18 cellular contexts compared by ENCODE assay signal in the genomic region with DNA sequence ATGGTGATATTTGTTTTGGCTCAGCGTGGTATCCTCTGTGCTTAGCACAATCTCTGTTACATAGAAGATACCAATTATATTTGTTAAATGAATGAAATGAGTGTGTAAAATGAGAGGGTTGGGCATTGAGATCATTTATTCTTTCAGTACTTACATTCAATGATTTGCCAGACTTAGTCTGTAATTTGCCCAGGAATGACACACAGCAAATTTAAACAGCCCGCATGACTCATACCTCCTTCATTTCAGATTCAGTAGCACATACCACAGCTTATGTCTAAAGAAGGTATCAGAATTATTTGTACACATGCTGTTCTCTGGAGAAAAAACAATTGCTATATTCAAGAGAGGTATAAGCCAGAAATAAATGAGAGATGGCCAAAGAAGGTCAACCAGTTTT. TPM values are rescaled to one million over a fixed set of nuclear protein-coding genes. Genes with fewer than 3 reads are reported as not detected.
DNase-seq lines count a peak whose midpoint lies in the region; ATAC-seq, FAIRE-seq and TF ChIP-seq lines count a peak whose summit lies in the region.
"Had no signal": no experiment of that assay in that cellular context is flagged by ENCODE, and none has a peak within 500 bp of the region (broad histone marks: within the 10 kb centered on the region; RNA-seq: fewer than 3 reads in every experiment).

No MANE protein-coding gene starts in this region.

- no peak overlapping the region for H3K4me2 ChIP-seq in astrocyte (ENCODE audit: low read length)
- H3K4me2 ChIP-seq: BLaER1 treated with 17β-estradiol and CSF1 and Interleukin-3, amounts not matched to agents 10 nM and 100 nM had no signal

- H3K36me3 ChIP-seq in astrocyte (ENCODE audit: insufficient read depth, low read length): no peaks in the 10 kb centered on the region
- H3K36me3 ChIP-seq: BLaER1 treated with 17β-estradiol and CSF1 and Interleukin-3, amounts not matched to agents 10 nM and 100 nM had no signal

- peaks cover 4% of the 10 kb centered on the region for H3K4me1 Mint-ChIP-seq in astrocyte (ENCODE audit: low read depth, unreplicated experiment)
- H3K4me1 Mint-ChIP-seq in activated T-cell treated with anti-CD3 and anti-CD28 coated beads, Interleukin-2, amount 50 U/mL, for 24 hours (ENCODE audit: low read depth): peaks cover 5% of the 10 kb centered on the region
- H3K4me1 Mint-ChIP-seq: natural killer cell had no signal

- peaks cover 1% of the 10 kb centered on the region for H3K36me3 Mint-ChIP-seq in astrocyte (ENCODE audit: low read depth, unreplicated experiment)
- H3K36me3 Mint-ChIP-seq in activated T-cell treated with anti-CD3 and anti-CD28 coated beads, Interleukin-2, amount 50 U/mL, for 24 hours (ENCODE audit: low read depth): no peaks in the 10 kb centered on the region
- H3K36me3 Mint-ChIP-seq: natural killer cell had no signal

- H3K27me3 ChIP-seq in astrocyte (ENCODE audit: insufficient read depth, low read length): no peaks in the 10 kb centered on the region
- H3K27me3 ChIP-seq: BLaER1 treated with 17β-estradiol and CSF1 and Interleukin-3, amounts not matched to agents 10 nM and 100 nM had no signal

- no peaks in the 10 kb centered on the region for H3K27me3 Mint-ChIP-seq in astrocyte (ENCODE audit: low read depth, unreplicated experiment)
- peaks cover 3% of the 10 kb centered on the region for H3K27me3 Mint-ChIP-seq in activated T-cell treated with anti-CD3 and anti-CD28 coated beads, Interleukin-2, amount 50 U/mL, for 24 hours

- no peaks in the 10 kb centered on the region for H3K4me1 ChIP-seq in astrocyte (ENCODE audit: insufficient read depth, low read length)

- no peaks in the 10 kb centered on the region for H3K79me2 ChIP-seq in astrocyte (ENCODE audit: insufficient read depth, low read length)

- TF ChIP-seq CTCF in astrocyte (IDR thresholded peaks at IDR 0.05; ENCODE audit: insufficient read depth, low read depth, low read length) (no peak), GM13977 (IDR thresholded peaks at IDR 0.05; ENCODE audit: extremely low read depth, insufficient read depth, missing control alignments) (no peak)

- DNase-seq in Caki2 (ENCODE audit: low read depth): peak; percentile 32
- peak; percentile 27 for DNase-seq in NCI-H1436 (lab: John Stamatoyannopoulos, UW)
- DNase-seq in astrocyte (ENCODE audit: low read depth): peak; percentile 82
- peak; percentile 75 for DNase-seq in iris pigment epithelial cell (ENCODE audit: low read depth)
- no peak for DNase-seq in GM13977 (ENCODE audit: low spot score)
- DNase-seq in NOMO-1 treated with dmso at 0.1 percent for 144 hours (lab: John Stamatoyannopoulos, UW; ENCODE audit: unreplicated experiment): no peak
- DNase-seq in activated T-cell treated with anti-CD3 and anti-CD28 coated beads, Interleukin-2, amount 50 U/mL, for 24 hours: no peak
- DNase-seq: glutamatergic neuron; left colon; natural killer cell; NCI-H1092; NK-92 treated with Interleukin-12 subunit alpha and Interleukin-12 subunit beta, amount 100 ng/mL, for 24 hours; right cardiac atrium had no signal

- no peak for FAIRE-seq in astrocyte (lab: Jason Lieb, UNC)

- no peaks in the 10 kb centered on the region for H4K20me1 ChIP-seq in astrocyte (ENCODE audit: insufficient read depth, low read length)
- H4K20me1 ChIP-seq: BLaER1 treated with 17β-estradiol and CSF1 and Interleukin-3, amounts not matched to agents 10 nM and 100 nM had no signal

- no peaks in the 10 kb centered on the region for H3K9me3 ChIP-seq in astrocyte (ENCODE audit: insufficient read depth, low read depth, low read length)

- H3K27ac ChIP-seq in astrocyte (ENCODE audit: low read depth, low read length): no peak overlapping the region
- H3K27ac ChIP-seq: BLaER1 treated with 17β-estradiol and CSF1 and Interleukin-3, amounts not matched to agents 10 nM and 100 nM had no signal

- no peak overlapping the region for H3K27ac Mint-ChIP-seq in astrocyte (ENCODE audit: unreplicated experiment)
- H3K27ac Mint-ChIP-seq in activated T-cell treated with anti-CD3 and anti-CD28 coated beads, Interleukin-2, amount 50 U/mL, for 24 hours: no peak overlapping the region
- H3K27ac Mint-ChIP-seq: natural killer cell had no signal

- ATAC-seq in GM18502 (IDR thresholded peaks at IDR 0.05; ENCODE audit: poor library complexity, unreplicated experiment): no peak
- ATAC-seq: HCT116, left colon, natural killer cell, right cardiac atrium, SK-N-SH treated with all-trans-retinoic acid at 6 μM for 48 hours had no signal

- H3K9ac ChIP-seq in astrocyte (ENCODE audit: low read length): no peak overlapping the region
- H3K9ac ChIP-seq: BLaER1 treated with 17β-estradiol and CSF1 and Interleukin-3, amounts not matched to agents 10 nM and 100 nM had no signal

- H3K4me3 Mint-ChIP-seq in astrocyte (ENCODE audit: unreplicated experiment): no peak overlapping the region
- H3K4me3 Mint-ChIP-seq in activated T-cell treated with anti-CD3 and anti-CD28 coated beads, Interleukin-2, amount 50 U/mL, for 24 hours: no peak overlapping the region
- H3K4me3 Mint-ChIP-seq: natural killer cell had no signal

- H2AFZ ChIP-seq in astrocyte (ENCODE audit: low read depth, low read length): no peak overlapping the region

- H3K4me3 ChIP-seq in astrocyte (ENCODE audit: insufficient read depth, low read depth, low read length): no peak overlapping the region
- H3K4me3 ChIP-seq: BLaER1 treated with 17β-estradiol and CSF1 and Interleukin-3, amounts not matched to agents 10 nM and 100 nM had no signal

- in situ Hi-C loops in Caki2 (cut with HindIII; ENCODE audit: low pct_unique_long_range_greater_than_20kb, low sequenced_read_pairs): no loop called here
- in situ Hi-C loops in GM13977 (cut with MboI; ENCODE audit: low pct_unique_long_range_greater_than_20kb, low sequenced_read_pairs, unreplicated experiment): no loop called here

- H3K9me3 Mint-ChIP-seq in astrocyte (ENCODE audit: unreplicated experiment): no peaks in the 10 kb centered on the region
- no peaks in the 10 kb centered on the region for H3K9me3 Mint-ChIP-seq in activated T-cell treated with anti-CD3 and anti-CD28 coated beads, Interleukin-2, amount 50 U/mL, for 24 hours

RNA-seq across cellular contexts. Expression of a gene that starts 37.0 kb away (rescaled TPM):
- 1.6 and 2.2 TPM in 2 replicates for total RNA-seq in Caki2 (2014; rRNA removed; shearing (Covaris generic); ENCODE audit: low replicate concordance)
- 0.39 and 0.43 TPM in 2 replicates for total RNA-seq in astrocyte
- total RNA-seq: G401 had no signal

Comparison
In these comparisons a context has a peak if more than half of its experiments do, and no peak if none do; other contexts are left out.
1. DNase-seq: peak in Caki2 (single experiment), NCI-H1436 (single experiment), astrocyte (single experiment) and iris pigment epithelial cell (single experiment); none in GM13977 (single experiment), NOMO-1 treated with dmso at 0.1 percent for 144 hours (single experiment) and activated T-cell treated with anti-CD3 and anti-CD28 coated beads, Interleukin-2, amount 50 U/mL, for 24 hours (single experiment).